1 cellular context compared by ENCODE assay signal in the genomic region with DNA sequence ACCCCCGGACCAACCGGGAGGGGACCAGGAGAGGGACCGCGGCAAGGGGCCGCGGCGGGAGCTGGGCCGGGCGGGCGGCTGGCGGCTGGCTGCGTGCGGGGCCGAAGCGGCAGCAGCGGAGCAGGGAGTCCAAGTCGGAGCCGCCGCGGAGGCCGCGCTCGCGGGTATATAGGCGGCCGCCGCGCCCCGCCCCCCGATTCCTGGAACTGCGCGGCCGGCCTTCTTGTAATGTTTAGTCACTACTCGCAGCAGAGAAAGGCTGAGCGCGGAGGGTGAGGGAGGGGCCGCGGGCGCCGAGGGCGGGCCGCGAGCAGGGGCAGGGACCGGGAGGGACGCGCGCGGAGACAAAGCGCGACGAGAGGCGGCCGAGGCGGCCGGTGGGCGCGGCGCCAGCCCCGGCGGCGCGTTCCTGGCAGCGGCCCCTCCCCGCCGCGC.
A peak's percentile ranks its signal among the peaks of the same experiment; 100 is the strongest.
TF ChIP-seq lines count a peak whose summit lies in the region.

A gene with protein sequence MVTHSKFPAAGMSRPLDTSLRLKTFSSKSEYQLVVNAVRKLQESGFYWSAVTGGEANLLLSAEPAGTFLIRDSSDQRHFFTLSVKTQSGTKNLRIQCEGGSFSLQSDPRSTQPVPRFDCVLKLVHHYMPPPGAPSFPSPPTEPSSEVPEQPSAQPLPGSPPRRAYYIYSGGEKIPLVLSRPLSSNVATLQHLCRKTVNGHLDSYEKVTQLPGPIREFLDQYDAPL (minus strand): TSS at position 142 of the 435 bp plus-strand sequence. CDS start 982 bp downstream, outside the sequence.

TF ChIP-seq in K562, 482 proteins besides CTCF, POLR2A, EP300 and RAD21 (continued from another document and continues in another):
- TF ChIP-seq, protein P1, sequence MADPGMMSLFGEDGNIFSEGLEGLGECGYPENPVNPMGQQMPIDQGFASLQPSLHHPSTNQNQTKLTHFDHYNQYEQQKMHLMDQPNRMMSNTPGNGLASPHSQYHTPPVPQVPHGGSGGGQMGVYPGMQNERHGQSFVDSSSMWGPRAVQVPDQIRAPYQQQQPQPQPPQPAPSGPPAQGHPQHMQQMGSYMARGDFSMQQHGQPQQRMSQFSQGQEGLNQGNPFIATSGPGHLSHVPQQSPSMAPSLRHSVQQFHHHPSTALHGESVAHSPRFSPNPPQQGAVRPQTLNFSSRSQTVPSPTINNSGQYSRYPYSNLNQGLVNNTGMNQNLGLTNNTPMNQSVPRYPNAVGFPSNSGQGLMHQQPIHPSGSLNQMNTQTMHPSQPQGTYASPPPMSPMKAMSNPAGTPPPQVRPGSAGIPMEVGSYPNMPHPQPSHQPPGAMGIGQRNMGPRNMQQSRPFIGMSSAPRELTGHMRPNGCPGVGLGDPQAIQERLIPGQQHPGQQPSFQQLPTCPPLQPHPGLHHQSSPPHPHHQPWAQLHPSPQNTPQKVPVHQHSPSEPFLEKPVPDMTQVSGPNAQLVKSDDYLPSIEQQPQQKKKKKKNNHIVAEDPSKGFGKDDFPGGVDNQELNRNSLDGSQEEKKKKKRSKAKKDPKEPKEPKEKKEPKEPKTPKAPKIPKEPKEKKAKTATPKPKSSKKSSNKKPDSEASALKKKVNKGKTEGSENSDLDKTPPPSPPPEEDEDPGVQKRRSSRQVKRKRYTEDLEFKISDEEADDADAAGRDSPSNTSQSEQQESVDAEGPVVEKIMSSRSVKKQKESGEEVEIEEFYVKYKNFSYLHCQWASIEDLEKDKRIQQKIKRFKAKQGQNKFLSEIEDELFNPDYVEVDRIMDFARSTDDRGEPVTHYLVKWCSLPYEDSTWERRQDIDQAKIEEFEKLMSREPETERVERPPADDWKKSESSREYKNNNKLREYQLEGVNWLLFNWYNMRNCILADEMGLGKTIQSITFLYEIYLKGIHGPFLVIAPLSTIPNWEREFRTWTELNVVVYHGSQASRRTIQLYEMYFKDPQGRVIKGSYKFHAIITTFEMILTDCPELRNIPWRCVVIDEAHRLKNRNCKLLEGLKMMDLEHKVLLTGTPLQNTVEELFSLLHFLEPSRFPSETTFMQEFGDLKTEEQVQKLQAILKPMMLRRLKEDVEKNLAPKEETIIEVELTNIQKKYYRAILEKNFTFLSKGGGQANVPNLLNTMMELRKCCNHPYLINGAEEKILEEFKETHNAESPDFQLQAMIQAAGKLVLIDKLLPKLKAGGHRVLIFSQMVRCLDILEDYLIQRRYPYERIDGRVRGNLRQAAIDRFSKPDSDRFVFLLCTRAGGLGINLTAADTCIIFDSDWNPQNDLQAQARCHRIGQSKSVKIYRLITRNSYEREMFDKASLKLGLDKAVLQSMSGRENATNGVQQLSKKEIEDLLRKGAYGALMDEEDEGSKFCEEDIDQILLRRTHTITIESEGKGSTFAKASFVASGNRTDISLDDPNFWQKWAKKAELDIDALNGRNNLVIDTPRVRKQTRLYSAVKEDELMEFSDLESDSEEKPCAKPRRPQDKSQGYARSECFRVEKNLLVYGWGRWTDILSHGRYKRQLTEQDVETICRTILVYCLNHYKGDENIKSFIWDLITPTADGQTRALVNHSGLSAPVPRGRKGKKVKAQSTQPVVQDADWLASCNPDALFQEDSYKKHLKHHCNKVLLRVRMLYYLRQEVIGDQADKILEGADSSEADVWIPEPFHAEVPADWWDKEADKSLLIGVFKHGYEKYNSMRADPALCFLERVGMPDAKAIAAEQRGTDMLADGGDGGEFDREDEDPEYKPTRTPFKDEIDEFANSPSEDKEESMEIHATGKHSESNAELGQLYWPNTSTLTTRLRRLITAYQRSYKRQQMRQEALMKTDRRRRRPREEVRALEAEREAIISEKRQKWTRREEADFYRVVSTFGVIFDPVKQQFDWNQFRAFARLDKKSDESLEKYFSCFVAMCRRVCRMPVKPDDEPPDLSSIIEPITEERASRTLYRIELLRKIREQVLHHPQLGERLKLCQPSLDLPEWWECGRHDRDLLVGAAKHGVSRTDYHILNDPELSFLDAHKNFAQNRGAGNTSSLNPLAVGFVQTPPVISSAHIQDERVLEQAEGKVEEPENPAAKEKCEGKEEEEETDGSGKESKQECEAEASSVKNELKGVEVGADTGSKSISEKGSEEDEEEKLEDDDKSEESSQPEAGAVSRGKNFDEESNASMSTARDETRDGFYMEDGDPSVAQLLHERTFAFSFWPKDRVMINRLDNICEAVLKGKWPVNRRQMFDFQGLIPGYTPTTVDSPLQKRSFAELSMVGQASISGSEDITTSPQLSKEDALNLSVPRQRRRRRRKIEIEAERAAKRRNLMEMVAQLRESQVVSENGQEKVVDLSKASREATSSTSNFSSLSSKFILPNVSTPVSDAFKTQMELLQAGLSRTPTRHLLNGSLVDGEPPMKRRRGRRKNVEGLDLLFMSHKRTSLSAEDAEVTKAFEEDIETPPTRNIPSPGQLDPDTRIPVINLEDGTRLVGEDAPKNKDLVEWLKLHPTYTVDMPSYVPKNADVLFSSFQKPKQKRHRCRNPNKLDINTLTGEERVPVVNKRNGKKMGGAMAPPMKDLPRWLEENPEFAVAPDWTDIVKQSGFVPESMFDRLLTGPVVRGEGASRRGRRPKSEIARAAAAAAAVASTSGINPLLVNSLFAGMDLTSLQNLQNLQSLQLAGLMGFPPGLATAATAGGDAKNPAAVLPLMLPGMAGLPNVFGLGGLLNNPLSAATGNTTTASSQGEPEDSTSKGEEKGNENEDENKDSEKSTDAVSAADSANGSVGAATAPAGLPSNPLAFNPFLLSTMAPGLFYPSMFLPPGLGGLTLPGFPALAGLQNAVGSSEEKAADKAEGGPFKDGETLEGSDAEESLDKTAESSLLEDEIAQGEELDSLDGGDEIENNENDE (IDR thresholded peaks at IDR 0.05; ENCODE audit: low read depth, low read length) = no peak
- TF ChIP-seq E2F3 (CRISPR knock-in tag; IDR thresholded peaks at IDR 0.05) (peak; percentile 58; the same call in 1 of the 2 replicates), RCOR1 (IDR thresholded peaks at IDR 0.05; ENCODE audit: borderline replicate concordance in 1 of 2, low read depth in 2 of 2, low read length in 2 of 2) (peak in 1 of 2 experiments; percentile 69; a peak in 1 of 4 replicates), POLR2G (IDR thresholded peaks at IDR 0.05; ENCODE audit: low read depth, low read length) (peak; percentile 100), HIVEP1 (CRISPR knock-in tag; IDR thresholded peaks at IDR 0.05) (no peak), CCNT2 (IDR thresholded peaks at IDR 0.05; ENCODE audit: borderline replicate concordance, extremely low read depth, insufficient read length, low read depth, low read length) (peak; percentile 98), ESRRA (IDR thresholded peaks at IDR 0.05; ENCODE audit: borderline replicate concordance, low read depth) (peak; percentile 32; the same call in 1 of the 2 replicates), JUND (IDR thresholded peaks at IDR 0.05; ENCODE audit: borderline replicate concordance, low read depth, low read length) (peak; percentile 70), JUND (tag; IDR thresholded peaks at IDR 0.05; ENCODE audit: borderline replicate concordance, low read depth, low read length) (peak; percentile 53; the same call in 1 of the 3 replicates), RNF2 (IDR thresholded peaks at IDR 0.05) (peak; percentile 14; the same call in 1 of the 2 replicates), OTX1 (CRISPR knock-in tag; IDR thresholded peaks at IDR 0.05) (no peak), CREM (IDR thresholded peaks at IDR 0.05; ENCODE audit: low read depth) (peak; percentile 69), NFIC (IDR thresholded peaks at IDR 0.05) (no peak; the same call in 1 of the 2 replicates), SETDB1 (IDR thresholded peaks at IDR 0.05; ENCODE audit: low read length) (no peak), SMARCA4 (IDR thresholded peaks at IDR 0.05) (no peak), NR2C2 (CRISPR knock-in tag; IDR thresholded peaks at IDR 0.05) (no peak), NR2C2 (tag; IDR thresholded peaks at IDR 0.05) (peak; percentile 32; the same call in 1 of the 2 replicates), MEIS2 (IDR thresholded peaks at IDR 0.05; ENCODE audit: partially characterized antibody) (peak; percentile 13), SMAD1 (IDR thresholded peaks at IDR 0.05; ENCODE audit: low read depth, low read length, partially characterized antibody) (peak; percentile 63), GTF2A2 (tag; IDR thresholded peaks at IDR 0.05) (peak; percentile 87), HCFC1 (IDR thresholded peaks at IDR 0.05; ENCODE audit: low read depth, low read length) (peak; percentile 33; the same call in 1 of the 2 replicates), PCBP2 (IDR thresholded peaks at IDR 0.05; ENCODE audit: low read depth, low read length, poor library complexity, severe bottlenecking) (no peak), NR4A1 (CRISPR knock-in tag; IDR thresholded peaks at IDR 0.05) (no peak), NR4A1 (tag; IDR thresholded peaks at IDR 0.05) (peak; percentile 43; the same call in 1 of the 2 replicates)
- TF ChIP-seq, protein P2, sequence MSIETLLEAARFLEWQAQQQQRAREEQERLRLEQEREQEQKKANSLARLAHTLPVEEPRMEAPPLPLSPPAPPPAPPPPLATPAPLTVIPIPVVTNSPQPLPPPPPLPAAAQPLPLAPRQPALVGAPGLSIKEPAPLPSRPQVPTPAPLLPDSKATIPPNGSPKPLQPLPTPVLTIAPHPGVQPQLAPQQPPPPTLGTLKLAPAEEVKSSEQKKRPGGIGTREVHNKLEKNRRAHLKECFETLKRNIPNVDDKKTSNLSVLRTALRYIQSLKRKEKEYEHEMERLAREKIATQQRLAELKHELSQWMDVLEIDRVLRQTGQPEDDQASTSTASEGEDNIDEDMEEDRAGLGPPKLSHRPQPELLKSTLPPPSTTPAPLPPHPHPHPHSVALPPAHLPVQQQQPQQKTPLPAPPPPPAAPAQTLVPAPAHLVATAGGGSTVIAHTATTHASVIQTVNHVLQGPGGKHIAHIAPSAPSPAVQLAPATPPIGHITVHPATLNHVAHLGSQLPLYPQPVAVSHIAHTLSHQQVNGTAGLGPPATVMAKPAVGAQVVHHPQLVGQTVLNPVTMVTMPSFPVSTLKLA (conservative IDR thresholded peaks at IDR 0.05) = peak in 1 of 2 experiments; percentile 11; a peak in 1 of 4 replicates
- TF ChIP-seq, protein P3, sequence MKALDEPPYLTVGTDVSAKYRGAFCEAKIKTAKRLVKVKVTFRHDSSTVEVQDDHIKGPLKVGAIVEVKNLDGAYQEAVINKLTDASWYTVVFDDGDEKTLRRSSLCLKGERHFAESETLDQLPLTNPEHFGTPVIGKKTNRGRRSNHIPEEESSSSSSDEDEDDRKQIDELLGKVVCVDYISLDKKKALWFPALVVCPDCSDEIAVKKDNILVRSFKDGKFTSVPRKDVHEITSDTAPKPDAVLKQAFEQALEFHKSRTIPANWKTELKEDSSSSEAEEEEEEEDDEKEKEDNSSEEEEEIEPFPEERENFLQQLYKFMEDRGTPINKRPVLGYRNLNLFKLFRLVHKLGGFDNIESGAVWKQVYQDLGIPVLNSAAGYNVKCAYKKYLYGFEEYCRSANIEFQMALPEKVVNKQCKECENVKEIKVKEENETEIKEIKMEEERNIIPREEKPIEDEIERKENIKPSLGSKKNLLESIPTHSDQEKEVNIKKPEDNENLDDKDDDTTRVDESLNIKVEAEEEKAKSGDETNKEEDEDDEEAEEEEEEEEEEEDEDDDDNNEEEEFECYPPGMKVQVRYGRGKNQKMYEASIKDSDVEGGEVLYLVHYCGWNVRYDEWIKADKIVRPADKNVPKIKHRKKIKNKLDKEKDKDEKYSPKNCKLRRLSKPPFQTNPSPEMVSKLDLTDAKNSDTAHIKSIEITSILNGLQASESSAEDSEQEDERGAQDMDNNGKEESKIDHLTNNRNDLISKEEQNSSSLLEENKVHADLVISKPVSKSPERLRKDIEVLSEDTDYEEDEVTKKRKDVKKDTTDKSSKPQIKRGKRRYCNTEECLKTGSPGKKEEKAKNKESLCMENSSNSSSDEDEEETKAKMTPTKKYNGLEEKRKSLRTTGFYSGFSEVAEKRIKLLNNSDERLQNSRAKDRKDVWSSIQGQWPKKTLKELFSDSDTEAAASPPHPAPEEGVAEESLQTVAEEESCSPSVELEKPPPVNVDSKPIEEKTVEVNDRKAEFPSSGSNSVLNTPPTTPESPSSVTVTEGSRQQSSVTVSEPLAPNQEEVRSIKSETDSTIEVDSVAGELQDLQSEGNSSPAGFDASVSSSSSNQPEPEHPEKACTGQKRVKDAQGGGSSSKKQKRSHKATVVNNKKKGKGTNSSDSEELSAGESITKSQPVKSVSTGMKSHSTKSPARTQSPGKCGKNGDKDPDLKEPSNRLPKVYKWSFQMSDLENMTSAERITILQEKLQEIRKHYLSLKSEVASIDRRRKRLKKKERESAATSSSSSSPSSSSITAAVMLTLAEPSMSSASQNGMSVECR (CRISPR knock-in tag; IDR thresholded peaks at IDR 0.05) = peak; percentile 54; the same call in 1 of the 2 replicates
- TF ChIP-seq, protein P4, sequence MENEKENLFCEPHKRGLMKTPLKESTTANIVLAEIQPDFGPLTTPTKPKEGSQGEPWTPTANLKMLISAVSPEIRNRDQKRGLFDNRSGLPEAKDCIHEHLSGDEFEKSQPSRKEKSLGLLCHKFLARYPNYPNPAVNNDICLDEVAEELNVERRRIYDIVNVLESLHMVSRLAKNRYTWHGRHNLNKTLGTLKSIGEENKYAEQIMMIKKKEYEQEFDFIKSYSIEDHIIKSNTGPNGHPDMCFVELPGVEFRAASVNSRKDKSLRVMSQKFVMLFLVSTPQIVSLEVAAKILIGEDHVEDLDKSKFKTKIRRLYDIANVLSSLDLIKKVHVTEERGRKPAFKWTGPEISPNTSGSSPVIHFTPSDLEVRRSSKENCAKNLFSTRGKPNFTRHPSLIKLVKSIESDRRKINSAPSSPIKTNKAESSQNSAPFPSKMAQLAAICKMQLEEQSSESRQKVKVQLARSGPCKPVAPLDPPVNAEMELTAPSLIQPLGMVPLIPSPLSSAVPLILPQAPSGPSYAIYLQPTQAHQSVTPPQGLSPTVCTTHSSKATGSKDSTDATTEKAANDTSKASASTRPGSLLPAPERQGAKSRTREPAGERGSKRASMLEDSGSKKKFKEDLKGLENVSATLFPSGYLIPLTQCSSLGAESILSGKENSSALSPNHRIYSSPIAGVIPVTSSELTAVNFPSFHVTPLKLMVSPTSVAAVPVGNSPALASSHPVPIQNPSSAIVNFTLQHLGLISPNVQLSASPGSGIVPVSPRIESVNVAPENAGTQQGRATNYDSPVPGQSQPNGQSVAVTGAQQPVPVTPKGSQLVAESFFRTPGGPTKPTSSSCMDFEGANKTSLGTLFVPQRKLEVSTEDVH (IDR thresholded peaks at IDR 0.05; ENCODE audit: low read depth, partially characterized antibody) = no peak
- TF ChIP-seq, protein P5, sequence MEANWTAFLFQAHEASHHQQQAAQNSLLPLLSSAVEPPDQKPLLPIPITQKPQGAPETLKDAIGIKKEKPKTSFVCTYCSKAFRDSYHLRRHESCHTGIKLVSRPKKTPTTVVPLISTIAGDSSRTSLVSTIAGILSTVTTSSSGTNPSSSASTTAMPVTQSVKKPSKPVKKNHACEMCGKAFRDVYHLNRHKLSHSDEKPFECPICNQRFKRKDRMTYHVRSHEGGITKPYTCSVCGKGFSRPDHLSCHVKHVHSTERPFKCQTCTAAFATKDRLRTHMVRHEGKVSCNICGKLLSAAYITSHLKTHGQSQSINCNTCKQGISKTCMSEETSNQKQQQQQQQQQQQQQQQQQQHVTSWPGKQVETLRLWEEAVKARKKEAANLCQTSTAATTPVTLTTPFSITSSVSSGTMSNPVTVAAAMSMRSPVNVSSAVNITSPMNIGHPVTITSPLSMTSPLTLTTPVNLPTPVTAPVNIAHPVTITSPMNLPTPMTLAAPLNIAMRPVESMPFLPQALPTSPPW (CRISPR knock-in tag; IDR thresholded peaks at IDR 0.05) = peak; percentile 97
